12 cellular contexts compared by ENCODE assay signal in the genomic region with DNA sequence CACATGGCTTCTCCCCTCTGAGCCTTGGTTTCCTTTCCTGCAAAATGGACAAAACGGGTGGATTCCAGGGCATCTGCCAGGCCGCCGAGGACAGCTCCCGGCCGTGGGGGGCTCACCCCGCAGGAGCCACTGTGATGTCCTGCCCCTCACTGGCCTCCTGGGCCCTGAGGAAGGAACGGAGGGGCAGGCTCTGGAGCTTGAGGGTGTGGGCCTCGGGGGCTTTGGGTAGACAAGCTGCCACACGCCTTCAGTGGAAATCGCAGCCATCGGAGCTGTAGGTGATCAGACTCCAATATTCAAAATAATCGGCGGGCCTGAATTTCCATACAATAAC. TPM values are rescaled to one million over a fixed set of nuclear protein-coding genes. Genes with fewer than 3 reads are reported as not detected.
DNase-seq lines count a peak whose midpoint lies in the region; TF ChIP-seq lines count a peak whose summit lies in the region.
"Had no signal": no experiment of that assay in that cellular context is flagged by ENCODE, and none has a peak within 500 bp of the region (broad histone marks: within the 10 kb centered on the region; RNA-seq: fewer than 3 reads in every experiment).

No MANE protein-coding gene starts in this region.

- TF ChIP-seq CTCF in cardiac muscle cell (IDR thresholded peaks at IDR 0.05; ENCODE audit: low read depth, low read length) (no peak), left ventricle myocardium inferior (IDR thresholded peaks at IDR 0.05; ENCODE audit: borderline replicate concordance) (no peak), neutrophil (IDR thresholded peaks at IDR 0.05) (no peak), uterus (IDR thresholded peaks at IDR 0.05) (no peak), type B pancreatic cell (conservative IDR thresholded peaks at IDR 0.05) (no peak)

- H3K36me3 Mint-ChIP-seq in type B pancreatic cell, result no peaks in the 10 kb centered on the region
- H3K36me3 Mint-ChIP-seq: activated CD8-positive, alpha-beta memory T cell treated with anti-CD3 and anti-CD28 coated beads, Interleukin-2, amount 10 ng/mL, durations not matched to agents 7 days and 5 days had no signal

- TF ChIP-seq POLR2A in uterus (IDR thresholded peaks at IDR 0.05), result no peak

- H3K4me3 ChIP-seq in cardiac muscle cell, result no peak overlapping the region
- peak overlapping the region; percentile 55 for H3K4me3 ChIP-seq in left ventricle myocardium inferior
- peak overlapping the region; percentile 64 to 65 for H3K4me3 ChIP-seq in neutrophil (ENCODE audit: low read depth in 1 of 2, low read length in 1 of 2)
- H3K4me3 ChIP-seq in uterus, result no peak overlapping the region
- H3K4me3 ChIP-seq: mucosa of descending colon had no signal

- H3K4me1 Mint-ChIP-seq in type B pancreatic cell (ENCODE audit: unreplicated experiment), result peaks cover 9% of the 10 kb centered on the region

- H3K27me3 ChIP-seq in cardiac muscle cell (no peaks in the 10 kb centered on the region), left ventricle myocardium inferior (ENCODE audit: low read depth) (no peaks in the 10 kb centered on the region), neutrophil (peaks cover 43% of the 10 kb centered on the region), uterus (no peaks in the 10 kb centered on the region)

- H3K4me1 ChIP-seq in cardiac muscle cell (ENCODE audit: low read depth), result peaks cover 14% of the 10 kb centered on the region
- peaks cover 55% of the 10 kb centered on the region for H3K4me1 ChIP-seq in left ventricle myocardium inferior
- peaks cover 29 to 44% of the 10 kb centered on the region in 2 experiments for H3K4me1 ChIP-seq in neutrophil (ENCODE audit: control insufficient read depth in 1 of 2, insufficient read depth in 1 of 2, low read depth in 1 of 2, low read length in 1 of 2)
- H3K4me1 ChIP-seq in uterus, result no peaks in the 10 kb centered on the region

- H3K27ac Mint-ChIP-seq in type B pancreatic cell, result no peak overlapping the region

- H3K36me3 ChIP-seq in cardiac muscle cell (no peaks in the 10 kb centered on the region), left ventricle myocardium inferior (no peaks in the 10 kb centered on the region), neutrophil (no peaks in the 10 kb centered on the region), uterus (no peaks in the 10 kb centered on the region)

- H3K9me3 Mint-ChIP-seq in type B pancreatic cell, result no peaks in the 10 kb centered on the region
- H3K9me3 Mint-ChIP-seq: T-helper 1 cell treated with Interleukin-12 subunit alpha and Interleukin-12 subunit beta and Interleukin-4 antibody, amounts not matched to agents 30 μg/mL and 1 μg/mL, for 36 hours had no signal

- H3K27ac ChIP-seq in cardiac muscle cell, result peak overlapping the region; percentile 36
- peak overlapping the region; percentile 96 for H3K27ac ChIP-seq in left ventricle myocardium inferior (replicated peaks)
- peak overlapping the region; percentile 84 for H3K27ac ChIP-seq in neutrophil
- peak overlapping the region; percentile 74 to 78 for H3K27ac ChIP-seq in uterus
- H3K27ac ChIP-seq: foreskin keratinocyte had no signal

- H3K9me3 ChIP-seq in cardiac muscle cell (ENCODE audit: low read depth) (no peaks in the 10 kb centered on the region), left ventricle myocardium inferior (replicated peaks) (no peaks in the 10 kb centered on the region), neutrophil (no peaks in the 10 kb centered on the region), uterus (no peaks in the 10 kb centered on the region)
- H3K9me3 ChIP-seq: mucosa of descending colon had no signal

- H3K27me3 Mint-ChIP-seq in type B pancreatic cell, result no peaks in the 10 kb centered on the region

- no peak for DNase-seq in cardiac muscle cell (ENCODE audit: low read depth in 1 of 2, low spot score in 1 of 2)
- no peak for DNase-seq in cardiac septum (ENCODE audit: low spot score)
- DNase-seq in left ventricle myocardium inferior, result no peak
- DNase-seq in uterus, result no peak
- no peak for DNase-seq in type B pancreatic cell (ENCODE audit: extremely low spot score, unreplicated experiment)
- no peak for DNase-seq in CD1c-positive myeloid dendritic cell (ENCODE audit: extremely low spot score)
- DNase-seq in HCEC 1CT, result no peak

- intact Hi-C loops in cardiac septum (cut with DNase I), result loop anchor here (2.0 kb wide), 2 partner anchors 19 to 59 kb away; no protein-coding TSS in a partner anchor
- intact Hi-C loops in left ventricle myocardium inferior (cut with micrococcal nuclease), result no loop called here
- intact Hi-C loops in uterus (cut with DNase I; ENCODE audit: low total_unique reads), result no loop called here

- no peak overlapping the region for H3K4me3 Mint-ChIP-seq in type B pancreatic cell

RNA-seq across cellular contexts. Expression of gene UBAC1, which starts 32.2 kb away (rescaled TPM):
- total RNA-seq in cardiac muscle cell (60.2 and 66.4 TPM in 2 replicates), cardiac septum (90.3 TPM), left ventricle myocardium inferior (108 TPM), uterus (10 to 100 TPM; 25.1 to 46.1 (median 35.8) TPM), type B pancreatic cell (ENCODE audit: low replicate concordance) (34.5 and 45.2 TPM in 2 replicates)
- 48.9 and 60.1 TPM in 2 replicates for polyA plus RNA-seq in cardiac muscle cell

Comparison
In these comparisons a context has a peak if more than half of its experiments do, and no peak if none do; other contexts are left out.
1. H3K4me3 ChIP-seq: peak in left ventricle myocardium inferior (single experiment) and neutrophil (2 of 2); none in cardiac muscle cell (single experiment) and uterus (0 of 2).
2. H3K27ac ChIP-seq: peak in every context shown above with its lines; median percentile 96 in left ventricle myocardium inferior; 84 in neutrophil; 76 in uterus; 36 in cardiac muscle cell.